Comparison of ENCODE assay signal across 17 cellular contexts in the genomic region with DNA sequence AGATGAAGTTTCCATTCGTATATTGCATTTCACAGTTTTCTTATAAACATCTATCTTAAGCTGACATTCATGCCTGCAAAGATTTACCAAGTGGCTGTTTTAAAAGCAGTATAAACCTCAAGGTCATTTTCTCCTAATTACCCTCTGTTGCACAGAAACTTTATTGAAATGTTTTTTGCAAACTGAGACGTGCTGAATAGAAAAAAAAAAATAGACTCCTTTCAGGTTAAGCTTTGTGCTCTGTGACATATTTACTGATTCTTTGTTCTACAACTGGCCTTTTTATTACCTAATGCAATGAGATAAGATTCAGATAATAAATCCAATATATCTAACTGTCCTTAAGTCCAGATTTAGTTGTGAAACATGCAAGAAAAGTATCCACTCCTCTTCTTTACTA.
A peak's percentile ranks its signal among the peaks of the same experiment; 100 is the strongest.
DNase-seq lines count a peak whose midpoint lies in the region; ATAC-seq and TF ChIP-seq lines count a peak whose summit lies in the region.
"Had no signal": no experiment of that assay in that cellular context is flagged by ENCODE, and none has a peak within 500 bp of the region (broad histone marks: within the 10 kb centered on the region; RNA-seq: fewer than 3 reads in every experiment).

No MANE protein-coding gene starts in this region.

- H3K27me3 Mint-ChIP-seq in T-cell, result no peaks in the 10 kb centered on the region
- H3K27me3 Mint-ChIP-seq: B cell; CD4-positive, alpha-beta T cell had no signal

- H3K79me2 ChIP-seq in ACC112 (ENCODE audit: control insufficient read depth, insufficient read depth, low read length, unreplicated experiment), result no peaks in the 10 kb centered on the region

- no peaks in the 10 kb centered on the region for H3K36me3 Mint-ChIP-seq in T-cell
- H3K36me3 Mint-ChIP-seq: CD8-positive, alpha-beta T cell had no signal

- POLR2A ChIA-PET in HEK293 (lab: Yijun Ruan, JAX) (no interaction called here), T-cell (lab: Charles Lee) (no interaction called here)

- no peak for TF ChIP-seq CTCF in HEK293 (tag by site-specific recombination; IDR thresholded peaks at IDR 0.05)

- H3K9me3 ChIP-seq in HEK293 (ENCODE audit: control insufficient read depth, insufficient read depth, low read depth, low read length), result no peaks in the 10 kb centered on the region
- H3K9me3 ChIP-seq: BLaER1 treated with 17β-estradiol and CSF1 and Interleukin-3, amounts not matched to agents 10 nM and 100 nM; Caco-2 had no signal

- DNase-seq in left kidney (ENCODE audit: low read depth, low spot score) (peak; percentile 3), HT-29 (ENCODE audit: low spot score) (no peak), hypothalamus (lab: John Stamatoyannopoulos, UW) (no peak), T-cell (no peak)
- DNase-seq: 8988T; AML-193; Caco-2; Calu3; CD4-positive, alpha-beta T cell; CD8-positive, alpha-beta T cell; DMS79 treated with DMSO at 0.1 percent for 48 hours; GF-D8 had no signal

- CTCF ChIA-PET in HEK293 (lab: Yijun Ruan, JAX), result interaction anchor here (0.7 kb wide), 1 partner anchor 250 kb away, joined by 3 read pairs; no protein-coding TSS in a partner anchor
- CTCF ChIA-PET in T-cell (lab: Charles Lee), result no interaction called here

- H3K36me3 ChIP-seq in ACC112 (ENCODE audit: insufficient read depth, low read length) (no peaks in the 10 kb centered on the region), HEK293 (ENCODE audit: control insufficient read depth in 2 of 2, insufficient read depth in 1 of 2, low read length in 2 of 2) (no peaks in the 10 kb centered on the region)
- H3K36me3 ChIP-seq: BLaER1 treated with 17β-estradiol and CSF1 and Interleukin-3, amounts not matched to agents 10 nM and 100 nM had no signal

- H3K27me3 ChIP-seq in ACC112 (ENCODE audit: insufficient read depth, low read length), result no peaks in the 10 kb centered on the region
- H3K27me3 ChIP-seq: BLaER1 treated with 17β-estradiol and CSF1 and Interleukin-3, amounts not matched to agents 10 nM and 100 nM had no signal

- H3K4me3 ChIP-seq in ACC112 (ENCODE audit: low read depth, low read length) (no peak overlapping the region), HEK293 (ENCODE audit: low read depth, low read length) (no peak overlapping the region)
- H3K4me3 ChIP-seq: BLaER1 treated with 17β-estradiol and CSF1 and Interleukin-3, amounts not matched to agents 10 nM and 100 nM had no signal

- H3K4me3 Mint-ChIP-seq in T-cell, result no peak overlapping the region
- H3K4me3 Mint-ChIP-seq: B cell; CD4-positive, alpha-beta T cell; CD8-positive, alpha-beta T cell had no signal

- H2AFZ ChIP-seq in ACC112 (ENCODE audit: low read length, unreplicated experiment), result peak overlapping the region; percentile 11

- ATAC-seq in T-cell (replicated peaks in 1 of 4), result no peak
- ATAC-seq: CD8-positive, alpha-beta T cell had no signal

- H3K9me3 Mint-ChIP-seq in T-cell, result peaks cover 6 to 15% (median 14%) of the 10 kb centered on the region in 3 donors

- no peak overlapping the region for H3K27ac ChIP-seq in ACC112 (ENCODE audit: low read depth, low read length)
- H3K27ac ChIP-seq in HEK293 (ENCODE audit: extremely low read depth, low read depth, low read length), result no peak overlapping the region
- H3K27ac ChIP-seq: BLaER1 treated with 17β-estradiol and CSF1 and Interleukin-3, amounts not matched to agents 10 nM and 100 nM; C4-2B had no signal

- peaks cover 3% of the 10 kb centered on the region for H3K4me1 ChIP-seq in ACC112 (ENCODE audit: control insufficient read depth, insufficient read depth, low read length, unreplicated experiment)
- H3K4me1 ChIP-seq in HEK293 (ENCODE audit: control insufficient read depth, insufficient read depth, low read length), result no peaks in the 10 kb centered on the region
- H3K4me1 ChIP-seq: BLaER1 treated with 17β-estradiol and CSF1 and Interleukin-3, amounts not matched to agents 10 nM and 100 nM; Caco-2 had no signal

- no peak overlapping the region for H3K27ac Mint-ChIP-seq in T-cell
- H3K27ac Mint-ChIP-seq: B cell; CD4-positive, alpha-beta T cell; CD8-positive, alpha-beta T cell had no signal

- no peaks in the 10 kb centered on the region for H3K4me1 Mint-ChIP-seq in T-cell
- H3K4me1 Mint-ChIP-seq: B cell had no signal

TF ChIP-seq in HEK293, 187 proteins besides CTCF, POLR2A, EP300 and RAD21:
- TF ChIP-seq TCF7L2 (IDR thresholded peaks at IDR 0.05; ENCODE audit: borderline replicate concordance, low read depth, low read length), result peak; percentile 18; the same call in 1 of the 2 replicates
- TF ChIP-seq, protein P1, sequence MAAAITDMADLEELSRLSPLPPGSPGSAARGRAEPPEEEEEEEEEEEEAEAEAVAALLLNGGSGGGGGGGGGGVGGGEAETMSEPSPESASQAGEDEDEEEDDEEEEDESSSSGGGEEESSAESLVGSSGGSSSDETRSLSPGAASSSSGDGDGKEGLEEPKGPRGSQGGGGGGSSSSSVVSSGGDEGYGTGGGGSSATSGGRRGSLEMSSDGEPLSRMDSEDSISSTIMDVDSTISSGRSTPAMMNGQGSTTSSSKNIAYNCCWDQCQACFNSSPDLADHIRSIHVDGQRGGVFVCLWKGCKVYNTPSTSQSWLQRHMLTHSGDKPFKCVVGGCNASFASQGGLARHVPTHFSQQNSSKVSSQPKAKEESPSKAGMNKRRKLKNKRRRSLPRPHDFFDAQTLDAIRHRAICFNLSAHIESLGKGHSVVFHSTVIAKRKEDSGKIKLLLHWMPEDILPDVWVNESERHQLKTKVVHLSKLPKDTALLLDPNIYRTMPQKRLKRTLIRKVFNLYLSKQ (tag by site-specific recombination; IDR thresholded peaks at IDR 0.05; ENCODE audit: borderline replicate concordance), result no peak
- TF ChIP-seq ZNF791 (tag by site-specific recombination; IDR thresholded peaks at IDR 0.05), result no peak
- TF ChIP-seq ZNF571 (tag by site-specific recombination; IDR thresholded peaks at IDR 0.05), result no peak
- no peak for TF ChIP-seq GLI4 (tag by site-specific recombination; IDR thresholded peaks at IDR 0.05)
- TF ChIP-seq BCL11B (tag by site-specific recombination; IDR thresholded peaks at IDR 0.05; ENCODE audit: low read depth), result no peak
TF ChIP-seq in HEK293: peak in this region for 1.
